1 cellular context compared by ENCODE assay signal in the genomic region with DNA sequence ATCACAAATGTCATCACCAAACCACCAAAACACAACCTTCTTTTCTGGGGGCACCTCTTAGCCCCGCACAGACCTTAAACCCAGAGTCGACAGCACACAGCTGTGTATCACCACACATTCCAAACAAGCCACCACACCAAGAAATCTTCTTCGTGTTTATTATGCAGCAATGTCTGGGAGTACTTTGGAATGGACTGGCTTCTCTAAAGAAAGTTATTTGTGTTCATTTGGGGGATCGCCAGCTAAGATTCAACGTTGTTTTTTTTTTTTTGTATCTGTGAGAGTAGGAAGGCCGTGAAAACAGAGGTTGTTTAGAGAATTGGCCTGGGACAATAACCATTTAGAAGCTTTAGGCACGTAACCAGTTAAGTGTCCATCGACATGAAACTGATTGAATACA.
TF ChIP-seq lines count a peak whose summit lies in the region.

No MANE protein-coding gene starts in this region.

TF ChIP-seq in HepG2, 621 proteins besides CTCF, POLR2A, EP300 and RAD21 (continued from another document and continues in another):
- TF ChIP-seq, protein P1, sequence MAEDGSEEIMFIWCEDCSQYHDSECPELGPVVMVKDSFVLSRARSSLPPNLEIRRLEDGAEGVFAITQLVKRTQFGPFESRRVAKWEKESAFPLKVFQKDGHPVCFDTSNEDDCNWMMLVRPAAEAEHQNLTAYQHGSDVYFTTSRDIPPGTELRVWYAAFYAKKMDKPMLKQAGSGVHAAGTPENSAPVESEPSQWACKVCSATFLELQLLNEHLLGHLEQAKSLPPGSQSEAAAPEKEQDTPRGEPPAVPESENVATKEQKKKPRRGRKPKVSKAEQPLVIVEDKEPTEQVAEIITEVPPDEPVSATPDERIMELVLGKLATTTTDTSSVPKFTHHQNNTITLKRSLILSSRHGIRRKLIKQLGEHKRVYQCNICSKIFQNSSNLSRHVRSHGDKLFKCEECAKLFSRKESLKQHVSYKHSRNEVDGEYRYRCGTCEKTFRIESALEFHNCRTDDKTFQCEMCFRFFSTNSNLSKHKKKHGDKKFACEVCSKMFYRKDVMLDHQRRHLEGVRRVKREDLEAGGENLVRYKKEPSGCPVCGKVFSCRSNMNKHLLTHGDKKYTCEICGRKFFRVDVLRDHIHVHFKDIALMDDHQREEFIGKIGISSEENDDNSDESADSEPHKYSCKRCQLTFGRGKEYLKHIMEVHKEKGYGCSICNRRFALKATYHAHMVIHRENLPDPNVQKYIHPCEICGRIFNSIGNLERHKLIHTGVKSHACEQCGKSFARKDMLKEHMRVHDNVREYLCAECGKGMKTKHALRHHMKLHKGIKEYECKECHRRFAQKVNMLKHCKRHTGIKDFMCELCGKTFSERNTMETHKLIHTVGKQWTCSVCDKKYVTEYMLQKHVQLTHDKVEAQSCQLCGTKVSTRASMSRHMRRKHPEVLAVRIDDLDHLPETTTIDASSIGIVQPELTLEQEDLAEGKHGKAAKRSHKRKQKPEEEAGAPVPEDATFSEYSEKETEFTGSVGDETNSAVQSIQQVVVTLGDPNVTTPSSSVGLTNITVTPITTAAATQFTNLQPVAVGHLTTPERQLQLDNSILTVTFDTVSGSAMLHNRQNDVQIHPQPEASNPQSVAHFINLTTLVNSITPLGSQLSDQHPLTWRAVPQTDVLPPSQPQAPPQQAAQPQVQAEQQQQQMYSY (CRISPR knock-in tag; IDR thresholded peaks at IDR 0.05): no peak
- TF ChIP-seq FOXJ3 (CRISPR knock-in tag; IDR thresholded peaks at IDR 0.05; ENCODE audit: borderline replicate concordance): no peak
- TF ChIP-seq ZNF383 (CRISPR knock-in tag; IDR thresholded peaks at IDR 0.05; ENCODE audit: borderline replicate concordance): no peak
- TF ChIP-seq, protein P2, sequence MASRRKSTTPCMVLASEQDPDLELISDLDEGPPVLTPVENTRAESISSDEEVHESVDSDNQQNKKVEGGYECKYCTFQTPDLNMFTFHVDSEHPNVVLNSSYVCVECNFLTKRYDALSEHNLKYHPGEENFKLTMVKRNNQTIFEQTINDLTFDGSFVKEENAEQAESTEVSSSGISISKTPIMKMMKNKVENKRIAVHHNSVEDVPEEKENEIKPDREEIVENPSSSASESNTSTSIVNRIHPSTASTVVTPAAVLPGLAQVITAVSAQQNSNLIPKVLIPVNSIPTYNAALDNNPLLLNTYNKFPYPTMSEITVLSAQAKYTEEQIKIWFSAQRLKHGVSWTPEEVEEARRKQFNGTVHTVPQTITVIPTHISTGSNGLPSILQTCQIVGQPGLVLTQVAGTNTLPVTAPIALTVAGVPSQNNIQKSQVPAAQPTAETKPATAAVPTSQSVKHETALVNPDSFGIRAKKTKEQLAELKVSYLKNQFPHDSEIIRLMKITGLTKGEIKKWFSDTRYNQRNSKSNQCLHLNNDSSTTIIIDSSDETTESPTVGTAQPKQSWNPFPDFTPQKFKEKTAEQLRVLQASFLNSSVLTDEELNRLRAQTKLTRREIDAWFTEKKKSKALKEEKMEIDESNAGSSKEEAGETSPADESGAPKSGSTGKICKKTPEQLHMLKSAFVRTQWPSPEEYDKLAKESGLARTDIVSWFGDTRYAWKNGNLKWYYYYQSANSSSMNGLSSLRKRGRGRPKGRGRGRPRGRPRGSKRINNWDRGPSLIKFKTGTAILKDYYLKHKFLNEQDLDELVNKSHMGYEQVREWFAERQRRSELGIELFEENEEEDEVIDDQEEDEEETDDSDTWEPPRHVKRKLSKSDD (CRISPR knock-in tag; IDR thresholded peaks at IDR 0.05; ENCODE audit: low read depth): no peak
- TF ChIP-seq, protein P3, sequence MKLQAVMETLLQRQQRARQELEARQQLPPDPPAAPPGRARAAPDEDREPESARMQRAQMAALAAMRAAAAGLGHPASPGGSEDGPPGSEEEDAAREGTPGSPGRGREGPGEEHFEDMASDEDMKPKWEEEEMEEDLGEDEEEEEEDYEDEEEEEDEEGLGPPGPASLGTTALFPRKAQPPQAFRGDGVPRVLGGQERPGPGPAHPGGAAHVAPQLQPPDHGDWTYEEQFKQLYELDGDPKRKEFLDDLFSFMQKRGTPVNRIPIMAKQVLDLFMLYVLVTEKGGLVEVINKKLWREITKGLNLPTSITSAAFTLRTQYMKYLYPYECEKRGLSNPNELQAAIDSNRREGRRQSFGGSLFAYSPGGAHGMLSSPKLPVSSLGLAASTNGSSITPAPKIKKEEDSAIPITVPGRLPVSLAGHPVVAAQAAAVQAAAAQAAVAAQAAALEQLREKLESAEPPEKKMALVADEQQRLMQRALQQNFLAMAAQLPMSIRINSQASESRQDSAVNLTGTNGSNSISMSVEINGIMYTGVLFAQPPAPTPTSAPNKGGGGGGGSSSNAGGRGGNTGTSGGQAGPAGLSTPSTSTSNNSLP (IDR thresholded peaks at IDR 0.05; ENCODE audit: low read depth, low read length): no peak
- TF ChIP-seq, protein P4, sequence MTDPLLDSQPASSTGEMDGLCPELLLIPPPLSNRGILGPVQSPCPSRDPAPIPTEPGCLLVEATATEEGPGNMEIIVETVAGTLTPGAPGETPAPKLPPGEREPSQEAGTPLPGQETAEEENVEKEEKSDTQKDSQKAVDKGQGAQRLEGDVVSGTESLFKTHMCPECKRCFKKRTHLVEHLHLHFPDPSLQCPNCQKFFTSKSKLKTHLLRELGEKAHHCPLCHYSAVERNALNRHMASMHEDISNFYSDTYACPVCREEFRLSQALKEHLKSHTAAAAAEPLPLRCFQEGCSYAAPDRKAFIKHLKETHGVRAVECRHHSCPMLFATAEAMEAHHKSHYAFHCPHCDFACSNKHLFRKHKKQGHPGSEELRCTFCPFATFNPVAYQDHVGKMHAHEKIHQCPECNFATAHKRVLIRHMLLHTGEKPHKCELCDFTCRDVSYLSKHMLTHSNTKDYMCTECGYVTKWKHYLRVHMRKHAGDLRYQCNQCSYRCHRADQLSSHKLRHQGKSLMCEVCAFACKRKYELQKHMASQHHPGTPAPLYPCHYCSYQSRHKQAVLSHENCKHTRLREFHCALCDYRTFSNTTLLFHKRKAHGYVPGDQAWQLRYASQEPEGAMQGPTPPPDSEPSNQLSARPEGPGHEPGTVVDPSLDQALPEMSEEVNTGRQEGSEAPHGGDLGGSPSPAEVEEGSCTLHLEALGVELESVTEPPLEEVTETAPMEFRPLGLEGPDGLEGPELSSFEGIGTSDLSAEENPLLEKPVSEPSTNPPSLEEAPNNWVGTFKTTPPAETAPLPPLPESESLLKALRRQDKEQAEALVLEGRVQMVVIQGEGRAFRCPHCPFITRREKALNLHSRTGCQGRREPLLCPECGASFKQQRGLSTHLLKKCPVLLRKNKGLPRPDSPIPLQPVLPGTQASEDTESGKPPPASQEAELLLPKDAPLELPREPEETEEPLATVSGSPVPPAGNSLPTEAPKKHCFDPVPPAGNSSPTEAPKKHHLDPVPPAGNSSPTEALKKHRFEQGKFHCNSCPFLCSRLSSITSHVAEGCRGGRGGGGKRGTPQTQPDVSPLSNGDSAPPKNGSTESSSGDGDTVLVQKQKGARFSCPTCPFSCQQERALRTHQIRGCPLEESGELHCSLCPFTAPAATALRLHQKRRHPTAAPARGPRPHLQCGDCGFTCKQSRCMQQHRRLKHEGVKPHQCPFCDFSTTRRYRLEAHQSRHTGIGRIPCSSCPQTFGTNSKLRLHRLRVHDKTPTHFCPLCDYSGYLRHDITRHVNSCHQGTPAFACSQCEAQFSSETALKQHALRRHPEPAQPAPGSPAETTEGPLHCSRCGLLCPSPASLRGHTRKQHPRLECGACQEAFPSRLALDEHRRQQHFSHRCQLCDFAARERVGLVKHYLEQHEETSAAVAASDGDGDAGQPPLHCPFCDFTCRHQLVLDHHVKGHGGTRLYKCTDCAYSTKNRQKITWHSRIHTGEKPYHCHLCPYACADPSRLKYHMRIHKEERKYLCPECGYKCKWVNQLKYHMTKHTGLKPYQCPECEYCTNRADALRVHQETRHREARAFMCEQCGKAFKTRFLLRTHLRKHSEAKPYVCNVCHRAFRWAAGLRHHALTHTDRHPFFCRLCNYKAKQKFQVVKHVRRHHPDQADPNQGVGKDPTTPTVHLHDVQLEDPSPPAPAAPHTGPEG (CRISPR knock-in tag; IDR thresholded peaks at IDR 0.05): no peak
- TF ChIP-seq ASH2L (IDR thresholded peaks at IDR 0.05; ENCODE audit: insufficient read length, low read depth, low read length): no peak
- TF ChIP-seq ATRX (CRISPR knock-in tag; IDR thresholded peaks at IDR 0.05; ENCODE audit: borderline replicate concordance): no peak
- no peak for TF ChIP-seq NFATC3 (CRISPR knock-in tag; IDR thresholded peaks at IDR 0.05)
- TF ChIP-seq HOXA5 (CRISPR knock-in tag; IDR thresholded peaks at IDR 0.05): no peak
- TF ChIP-seq, protein P5, sequence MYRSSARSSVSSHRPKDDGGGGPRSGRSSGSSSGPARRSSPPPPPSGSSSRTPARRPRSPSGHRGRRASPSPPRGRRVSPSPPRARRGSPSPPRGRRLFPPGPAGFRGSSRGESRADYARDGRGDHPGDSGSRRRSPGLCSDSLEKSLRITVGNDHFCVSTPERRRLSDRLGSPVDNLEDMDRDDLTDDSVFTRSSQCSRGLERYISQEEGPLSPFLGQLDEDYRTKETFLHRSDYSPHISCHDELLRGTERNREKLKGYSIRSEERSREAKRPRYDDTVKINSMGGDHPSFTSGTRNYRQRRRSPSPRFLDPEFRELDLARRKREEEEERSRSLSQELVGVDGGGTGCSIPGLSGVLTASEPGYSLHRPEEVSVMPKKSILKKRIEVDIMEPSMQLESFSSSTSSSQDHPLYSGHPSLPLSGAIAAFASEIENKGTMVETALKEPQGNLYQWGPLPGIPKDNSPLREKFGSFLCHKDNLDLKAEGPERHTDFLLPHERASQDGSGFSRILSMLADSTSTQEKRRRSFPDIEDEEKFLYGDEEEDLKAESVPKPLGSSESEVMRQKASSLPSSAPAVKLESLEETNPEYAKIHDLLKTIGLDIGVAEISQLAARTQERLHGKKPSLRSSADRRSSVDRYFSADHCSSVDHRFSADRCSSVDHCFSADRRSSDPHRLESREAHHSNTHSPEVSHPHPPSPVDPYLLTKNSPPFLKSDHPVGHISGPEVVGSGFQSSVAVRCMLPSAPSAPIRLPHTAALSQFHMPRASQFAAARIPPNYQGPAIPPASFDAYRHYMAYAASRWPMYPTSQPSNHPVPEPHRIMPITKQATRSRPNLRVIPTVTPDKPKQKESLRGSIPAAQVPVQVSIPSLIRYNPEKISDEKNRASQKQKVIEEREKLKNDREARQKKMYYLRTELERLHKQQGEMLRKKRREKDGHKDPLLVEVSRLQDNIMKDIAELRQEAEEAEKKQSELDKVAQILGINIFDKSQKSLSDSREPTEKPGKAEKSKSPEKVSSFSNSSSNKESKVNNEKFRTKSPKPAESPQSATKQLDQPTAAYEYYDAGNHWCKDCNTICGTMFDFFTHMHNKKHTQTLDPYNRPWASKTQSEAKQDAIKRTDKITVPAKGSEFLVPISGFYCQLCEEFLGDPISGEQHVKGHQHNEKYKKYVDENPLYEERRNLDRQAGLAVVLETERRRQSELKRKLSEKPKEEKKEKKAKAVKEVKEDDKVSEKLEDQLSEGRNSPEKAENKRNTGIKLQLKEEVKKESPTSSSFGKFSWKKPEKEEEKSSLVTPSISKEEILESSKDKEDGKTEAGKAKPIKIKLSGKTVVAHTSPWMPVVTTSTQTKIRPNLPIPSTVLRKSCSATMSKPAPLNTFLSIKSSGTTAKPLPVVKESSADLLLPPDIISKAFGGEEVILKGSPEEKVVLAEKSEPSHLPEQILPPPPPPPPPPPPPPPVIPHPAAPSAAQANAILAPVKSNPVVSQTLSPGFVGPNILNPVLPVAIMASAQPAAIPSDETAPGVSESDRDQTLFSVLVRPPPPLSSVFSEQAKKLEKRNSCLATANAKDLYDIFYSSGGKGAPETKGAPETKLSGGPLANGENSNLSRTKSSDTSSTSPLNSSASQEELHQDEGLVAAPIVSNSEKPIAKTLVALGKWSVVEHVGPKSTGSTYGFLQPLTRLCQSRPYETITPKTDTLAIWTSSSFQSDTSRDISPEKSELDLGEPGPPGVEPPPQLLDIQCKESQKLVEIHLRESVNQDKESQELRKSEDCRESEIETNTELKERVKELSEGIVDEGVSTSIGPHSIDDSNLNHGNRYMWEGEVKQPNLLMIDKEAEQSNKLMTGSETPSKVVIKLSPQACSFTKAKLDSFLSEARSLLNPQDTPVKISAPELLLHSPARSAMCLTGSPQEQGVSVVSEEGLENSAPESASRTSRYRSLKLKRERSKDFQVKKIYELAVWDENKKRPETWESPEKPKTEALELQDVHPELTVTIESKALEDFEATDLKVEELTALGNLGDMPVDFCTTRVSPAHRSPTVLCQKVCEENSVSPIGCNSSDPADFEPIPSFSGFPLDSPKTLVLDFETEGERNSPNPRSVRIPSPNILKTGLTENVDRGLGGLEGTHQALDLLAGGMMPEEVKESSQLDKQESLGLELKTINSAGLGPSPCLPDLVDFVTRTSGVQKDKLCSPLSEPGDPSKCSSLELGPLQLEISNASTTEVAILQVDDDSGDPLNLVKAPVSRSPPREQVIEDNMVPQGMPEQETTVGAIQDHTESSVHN (CRISPR knock-in tag; IDR thresholded peaks at IDR 0.05): no peak
- TF ChIP-seq POLR2G (IDR thresholded peaks at IDR 0.05; ENCODE audit: low read depth, low read length): no peak
- TF ChIP-seq, protein P6, sequence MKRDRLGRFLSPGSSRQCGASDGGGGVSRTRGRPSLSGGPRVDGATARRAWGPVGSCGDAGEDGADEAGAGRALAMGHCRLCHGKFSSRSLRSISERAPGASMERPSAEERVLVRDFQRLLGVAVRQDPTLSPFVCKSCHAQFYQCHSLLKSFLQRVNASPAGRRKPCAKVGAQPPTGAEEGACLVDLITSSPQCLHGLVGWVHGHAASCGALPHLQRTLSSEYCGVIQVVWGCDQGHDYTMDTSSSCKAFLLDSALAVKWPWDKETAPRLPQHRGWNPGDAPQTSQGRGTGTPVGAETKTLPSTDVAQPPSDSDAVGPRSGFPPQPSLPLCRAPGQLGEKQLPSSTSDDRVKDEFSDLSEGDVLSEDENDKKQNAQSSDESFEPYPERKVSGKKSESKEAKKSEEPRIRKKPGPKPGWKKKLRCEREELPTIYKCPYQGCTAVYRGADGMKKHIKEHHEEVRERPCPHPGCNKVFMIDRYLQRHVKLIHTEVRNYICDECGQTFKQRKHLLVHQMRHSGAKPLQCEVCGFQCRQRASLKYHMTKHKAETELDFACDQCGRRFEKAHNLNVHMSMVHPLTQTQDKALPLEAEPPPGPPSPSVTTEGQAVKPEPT (CRISPR knock-in tag; IDR thresholded peaks at IDR 0.05; ENCODE audit: low read depth): no peak
- TF ChIP-seq MAZ (IDR thresholded peaks at IDR 0.05; ENCODE audit: borderline replicate concordance, low read depth, low read length): no peak
- no peak; the same call in 1 of the 2 replicates for TF ChIP-seq MAZ (CRISPR knock-in tag; IDR thresholded peaks at IDR 0.05; ENCODE audit: low read depth)
- no peak for TF ChIP-seq ZNF557 (CRISPR knock-in tag; IDR thresholded peaks at IDR 0.05)
- no peak; the same call in 1 of the 2 replicates for TF ChIP-seq ZBTB7B (CRISPR knock-in tag; IDR thresholded peaks at IDR 0.05)
- TF ChIP-seq SMAD1 (CRISPR knock-in tag; IDR thresholded peaks at IDR 0.05; ENCODE audit: borderline replicate concordance, low read depth): no peak
- no peak for TF ChIP-seq ZNF431 (CRISPR knock-in tag; IDR thresholded peaks at IDR 0.05; ENCODE audit: borderline replicate concordance, low read depth)
- no peak for TF ChIP-seq ZNF33A (CRISPR knock-in tag; IDR thresholded peaks at IDR 0.05; ENCODE audit: borderline replicate concordance)
- no peak for TF ChIP-seq CHD2 (IDR thresholded peaks at IDR 0.05; ENCODE audit: low read depth, low read length)
